Comparison of ENCODE assay signal across 8 cellular contexts in genomic region chr21:17784604-17785402, GRCh38. TPM values are rescaled to one million over a fixed set of nuclear protein-coding genes. Genes with fewer than 3 reads are reported as not detected.
A peak's percentile ranks its signal among the peaks of the same experiment; 100 is the strongest.
DNase-seq lines count a peak whose midpoint lies in the region; ATAC-seq, FAIRE-seq and TF ChIP-seq lines count a peak whose summit lies in the region.

No MANE protein-coding gene starts in this region.

- WGBS in pancreas, 2 donors = 86 to 88% methylated on average over 6 of the region's 6 CpGs

- no peak for TF ChIP-seq POLR2A in erythroblast (IDR thresholded peaks at IDR 0.05; ENCODE audit: low read length)

- H3K4me1 ChIP-seq in CD4-positive, CD25-positive, alpha-beta regulatory T cell (ENCODE audit: control insufficient read depth, insufficient read depth, low read length, poor library complexity, severe bottlenecking) = peaks cover 90% of the 10 kb centered on the region
- no peaks in the 10 kb centered on the region for H3K4me1 ChIP-seq in pancreas

- peak; percentile 6 to 26 for ATAC-seq in CD4-positive, CD25-positive, alpha-beta regulatory T cell (ENCODE audit: low read depth in 2 of 2)
- ATAC-seq in GM19395 (IDR thresholded peaks at IDR 0.05; ENCODE audit: unreplicated experiment) = peak; percentile 62
- peak; percentile 57 for ATAC-seq in HG03432 (IDR thresholded peaks at IDR 0.05; ENCODE audit: unreplicated experiment)
- peak; percentile 78 for ATAC-seq in activated T-helper 17 cell treated with anti-CD3 and anti-CD28 coated beads, Interleukin-2, amount 50 U/mL, for 72 hours (replicated peaks)
- ATAC-seq in pancreas = no peak

- FAIRE-seq in pancreas (lab: Jason Lieb, UNC) = no peak

- H3K27me3 Mint-ChIP-seq in CD4-positive, CD25-positive, alpha-beta regulatory T cell = no peaks in the 10 kb centered on the region
- no peaks in the 10 kb centered on the region for H3K27me3 Mint-ChIP-seq in activated T-helper 17 cell treated with anti-CD3 and anti-CD28 coated beads, Interleukin-2, amount 50 U/mL, for 72 hours

- peak overlapping the region; percentile 86 for H3K27ac ChIP-seq in CD4-positive, CD25-positive, alpha-beta regulatory T cell (ENCODE audit: insufficient read depth, low read length, poor library complexity, severe bottlenecking)
- no peak overlapping the region for H3K27ac ChIP-seq in pancreas

- H3K9me3 Mint-ChIP-seq in CD4-positive, CD25-positive, alpha-beta regulatory T cell = peaks cover 0 to 1% (median 0%) of the 10 kb centered on the region in 7 donors
- no peaks in the 10 kb centered on the region for H3K9me3 Mint-ChIP-seq in activated T-helper 17 cell treated with anti-CD3 and anti-CD28 coated beads, Interleukin-2, amount 50 U/mL, for 72 hours

- peak overlapping the region; percentile 89 for H3K4me3 ChIP-seq in CD4-positive, CD25-positive, alpha-beta regulatory T cell (ENCODE audit: low read depth, low read length)
- no peak overlapping the region for H3K4me3 ChIP-seq in pancreas

- H3K27me3 ChIP-seq in CD4-positive, CD25-positive, alpha-beta regulatory T cell (ENCODE audit: control insufficient read depth, insufficient read depth, low read length) = no peaks in the 10 kb centered on the region
- no peaks in the 10 kb centered on the region for H3K27me3 ChIP-seq in pancreas

- intact Hi-C loops in pancreas (cut with DNase I) = no loop called here

- H3K4me1 Mint-ChIP-seq in CD4-positive, CD25-positive, alpha-beta regulatory T cell = peaks cover 62 to 99% (median 84%) of the 10 kb centered on the region in 4 donors
- peaks cover 71% of the 10 kb centered on the region for H3K4me1 Mint-ChIP-seq in activated T-helper 17 cell treated with anti-CD3 and anti-CD28 coated beads, Interleukin-2, amount 50 U/mL, for 72 hours

- TF ChIP-seq CTCF in pancreas (IDR thresholded peaks at IDR 0.05) = no peak

- DNase-seq in CD4-positive, CD25-positive, alpha-beta regulatory T cell = peak in 1 of 3 donors; percentile 64
- DNase-seq in NCI-H1436 treated with DMSO at 0.1 percent for 48 hours (lab: John Stamatoyannopoulos, UW) (no peak), erythroblast (lab: John Stamatoyannopoulos, UW) (no peak), DMS153 treated with DMSO at 0.1 percent for 48 hours (lab: John Stamatoyannopoulos, UW; ENCODE audit: unreplicated experiment) (no peak), pancreas (no peak)

- no peaks in the 10 kb centered on the region for H3K9me3 ChIP-seq in CD4-positive, CD25-positive, alpha-beta regulatory T cell (ENCODE audit: control insufficient read depth in 2 of 2, low read length in 2 of 2)
- no peaks in the 10 kb centered on the region for H3K9me3 ChIP-seq in pancreas

- peak overlapping the region; percentile 93 to 97 (median 93) for H3K27ac Mint-ChIP-seq in CD4-positive, CD25-positive, alpha-beta regulatory T cell
- peak overlapping the region; percentile 75 for H3K27ac Mint-ChIP-seq in activated T-helper 17 cell treated with anti-CD3 and anti-CD28 coated beads, Interleukin-2, amount 50 U/mL, for 72 hours

- H3K36me3 Mint-ChIP-seq in CD4-positive, CD25-positive, alpha-beta regulatory T cell = peaks cover 23% of the 10 kb centered on the region
- peaks cover 30% of the 10 kb centered on the region for H3K36me3 Mint-ChIP-seq in activated T-helper 17 cell treated with anti-CD3 and anti-CD28 coated beads, Interleukin-2, amount 50 U/mL, for 72 hours (ENCODE audit: low read depth)

- peaks cover 5% of the 10 kb centered on the region for H3K36me3 ChIP-seq in CD4-positive, CD25-positive, alpha-beta regulatory T cell (ENCODE audit: control insufficient read depth, insufficient read depth, low read length)
- H3K36me3 ChIP-seq in pancreas = peaks cover 0 to 14% (median 0%) of the 10 kb centered on the region in 3 donors

- peak overlapping the region; percentile 81 to 90 (median 85) for H3K4me3 Mint-ChIP-seq in CD4-positive, CD25-positive, alpha-beta regulatory T cell
- peak overlapping the region; percentile 69 for H3K4me3 Mint-ChIP-seq in activated T-helper 17 cell treated with anti-CD3 and anti-CD28 coated beads, Interleukin-2, amount 50 U/mL, for 72 hours

RNA-seq across cellular contexts. Expression of gene C21orf91, which starts 34.4 kb away (rescaled TPM):
- total RNA-seq in CD4-positive, CD25-positive, alpha-beta regulatory T cell = 62.8 TPM
- polyA plus RNA-seq in CD4-positive, CD25-positive, alpha-beta regulatory T cell = 10 to 100 TPM; 59.3 to 74.6 (median 69.8) TPM
- 10 to 100 TPM; 23.2 to 26.1 TPM for total RNA-seq in activated T-helper 17 cell treated with anti-CD3 and anti-CD28 coated beads, Interleukin-2, amount 50 U/mL, for 72 hours
- 1 to 10 TPM; 3.0 to 8.1 (median 4.1) TPM for total RNA-seq in pancreas
- 1 to 10 TPM; 1.1 to 2.2 TPM for polyA plus RNA-seq in pancreas

Comparison
In these comparisons a context has a peak if more than half of its experiments do, and no peak if none do; other contexts are left out.
1. ATAC-seq: peak in CD4-positive, CD25-positive, alpha-beta regulatory T cell (2 of 2), GM19395 (single experiment), HG03432 (single experiment) and activated T-helper 17 cell treated with anti-CD3 and anti-CD28 coated beads, Interleukin-2, amount 50 U/mL, for 72 hours (single experiment); none in pancreas (0 of 4).